In the genomic region with DNA sequence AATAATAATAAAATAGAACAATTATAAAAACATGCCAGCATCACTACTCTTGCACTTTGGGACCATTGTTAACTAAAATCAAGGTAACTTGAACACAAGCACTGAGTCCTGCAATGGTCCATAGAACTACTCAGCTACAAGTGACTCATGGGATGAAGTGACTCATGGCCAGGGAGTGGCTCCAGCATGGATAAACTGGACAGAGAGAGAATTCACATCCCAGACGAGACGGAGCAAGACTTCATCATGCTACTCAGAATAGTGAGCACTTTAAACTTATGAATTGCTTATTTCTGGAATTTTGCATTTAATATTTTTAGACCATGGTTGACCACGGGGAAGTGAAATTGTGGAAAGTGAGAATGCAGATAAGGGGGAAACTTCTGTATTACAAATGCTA, we compare ENCODE assay signal across 8 cellular contexts. TPM values are rescaled to one million over a fixed set of nuclear protein-coding genes. Genes with fewer than 3 reads are reported as not detected.
A peak's percentile ranks its signal among the peaks of the same experiment; 100 is the strongest.
DNase-seq lines count a peak whose midpoint lies in the region; ATAC-seq and TF ChIP-seq lines count a peak whose summit lies in the region.
"Not testable (repeated sequence)": the region's sequence is repeated elsewhere in the genome, so short reads cannot be mapped to it uniquely, and the experiment has no call there.

No MANE protein-coding gene starts in this region.

- BruUV-seq in OCI-LY7 (replicated peaks; lab: Mats Ljungman, UMichigan), result not testable (repeated sequence)

- not testable (repeated sequence) for H3K4me3 ChIP-seq in DND-41 (ENCODE audit: low read depth in 1 of 2, low read length in 2 of 2); OCI-LY7 (ENCODE audit: low read depth, low read length, poor library complexity, severe bottlenecking); choroid plexus epithelial cell (ENCODE audit: low read depth, low read length); gastroesophageal sphincter

- H2AFZ ChIP-seq in DND-41 (ENCODE audit: low read depth, low read length), result 0 out of 2 replicates have a peak overlapping the region, but pooled peaks have one; percentile 48
- peak overlapping the region; percentile 52; the same call in 1 of the 2 replicates for H2AFZ ChIP-seq in OCI-LY7 (ENCODE audit: low read length)

- POLR2A ChIA-PET in OCI-LY7 (lab: Charles Lee), result interaction anchor here (1.0 kb wide), 1 partner anchor 15 kb away, joined by 6 read pairs; a partner anchor contains a TSS
- POLR2A ChIA-PET in naive thymus-derived CD8-positive, alpha-beta T cell (lab: Charles Lee), result interaction anchor here (1.0 to 2.3 kb wide), 2 partner anchors 15 to 41 kb away, joined by 3 to 16 read pairs; a partner anchor contains a TSS

- not testable (repeated sequence) for H3K27me3 Mint-ChIP-seq in activated naive CD8-positive, alpha-beta T cell; naive thymus-derived CD8-positive, alpha-beta T cell

- H3K79me2 ChIP-seq in DND-41 (ENCODE audit: insufficient read depth, low read length); OCI-LY7 (ENCODE audit: insufficient read depth, low read depth, low read length): not testable (repeated sequence)

- H3K36me3 ChIP-seq in DND-41 (ENCODE audit: insufficient read depth, low read length); OCI-LY7 (ENCODE audit: insufficient read depth, low read length); gastroesophageal sphincter: not testable (repeated sequence)

- peak overlapping the region; percentile 33; the same call in 1 of the 2 replicates for H3K9ac ChIP-seq in DND-41 (ENCODE audit: low read depth, low read length)

- H3K27me3 ChIP-seq in DND-41 (ENCODE audit: insufficient read depth, low read length, poor library complexity), result not testable (repeated sequence)
- peaks cover 14% of the 10 kb centered on the region for H3K27me3 ChIP-seq in gastroesophageal sphincter

- not testable (repeated sequence) for H3K4me2 ChIP-seq in DND-41 (ENCODE audit: insufficient read depth, low read length); OCI-LY7 (ENCODE audit: low read length)

- H3K27ac Mint-ChIP-seq in activated naive CD8-positive, alpha-beta T cell, result peak overlapping the region; percentile 0
- H3K27ac Mint-ChIP-seq in naive thymus-derived CD8-positive, alpha-beta T cell, result peak overlapping the region; percentile 80 to 100 (median 97)

- H3K4me1 ChIP-seq in DND-41 (ENCODE audit: insufficient read depth, low read length) (peaks cover 30% of the 10 kb centered on the region), OCI-LY7 (ENCODE audit: insufficient read depth, low read length, poor library complexity, severe bottlenecking) (peaks cover 13% of the 10 kb centered on the region)
- not testable (repeated sequence) for H3K4me1 ChIP-seq in gastroesophageal sphincter

- intact Hi-C loops in OCI-LY7 (cut with micrococcal nuclease; ENCODE audit: unreplicated experiment), result loop anchor here (5.0 kb wide), 1 partner anchor 200 kb away; no protein-coding TSS in a partner anchor

- H3K9me2 ChIP-seq in OCI-LY7 (ENCODE audit: insufficient read depth, low read length), result not testable (repeated sequence)

- H3K27ac ChIP-seq in DND-41 (ENCODE audit: low read length), result peak overlapping the region; percentile 82
- not testable (repeated sequence) for H3K27ac ChIP-seq in OCI-LY7 (ENCODE audit: low read depth, low read length, poor library complexity, severe bottlenecking); gastroesophageal sphincter

- not testable (repeated sequence) for H3K4me3 Mint-ChIP-seq in activated naive CD8-positive, alpha-beta T cell
- peak overlapping the region in 4 of 10 donors; percentile 37 to 74 (median 54) for H3K4me3 Mint-ChIP-seq in naive thymus-derived CD8-positive, alpha-beta T cell

- not testable (repeated sequence) for H3K9me3 Mint-ChIP-seq in activated naive CD8-positive, alpha-beta T cell (ENCODE audit: low read depth); naive thymus-derived CD8-positive, alpha-beta T cell

- H4K20me1 ChIP-seq in DND-41 (ENCODE audit: insufficient read depth, low read length); OCI-LY7 (ENCODE audit: insufficient read depth, low read length): not testable (repeated sequence)

- not testable (repeated sequence) for TF ChIP-seq POLR2A in gastroesophageal sphincter (IDR thresholded peaks at IDR 0.05)

- not testable (repeated sequence) for H3K36me3 Mint-ChIP-seq in activated naive CD8-positive, alpha-beta T cell; naive thymus-derived CD8-positive, alpha-beta T cell

- TF ChIP-seq EP300 in gastroesophageal sphincter (IDR thresholded peaks at IDR 0.05), result not testable (repeated sequence)

- DNase-seq in A172 (ENCODE audit: low spot score) (peak; percentile 57), HT1080 (ENCODE audit: low read depth) (peak; percentile 53), choroid plexus epithelial cell (ENCODE audit: low read depth) (peak; percentile 28)
- not testable (repeated sequence) for DNase-seq in DND-41; OCI-LY7 (ENCODE audit: low spot score); naive thymus-derived CD8-positive, alpha-beta T cell

- TF ChIP-seq CTCF in DND-41 (IDR thresholded peaks at IDR 0.05; ENCODE audit: borderline replicate concordance, extremely low read depth, low read length, poor library complexity, severe bottlenecking); OCI-LY7 (conservative IDR thresholded peaks at IDR 0.05; ENCODE audit: low read length); choroid plexus epithelial cell (conservative IDR thresholded peaks at IDR 0.05; ENCODE audit: low read depth, low read length); gastroesophageal sphincter (IDR thresholded peaks at IDR 0.05): not testable (repeated sequence)

- H3K4me1 Mint-ChIP-seq in activated naive CD8-positive, alpha-beta T cell (ENCODE audit: low read depth), result peaks cover 35% of the 10 kb centered on the region
- peaks cover 14 to 42% (median 38%) of the 10 kb centered on the region in 4 donors for H3K4me1 Mint-ChIP-seq in naive thymus-derived CD8-positive, alpha-beta T cell

- not testable (repeated sequence) for ATAC-seq in DND-41 (ENCODE audit: insufficient read depth, low read depth); naive thymus-derived CD8-positive, alpha-beta T cell
- peak; percentile 57 for ATAC-seq in gastroesophageal sphincter

- CTCF ChIA-PET in OCI-LY7 (lab: Charles Lee; ENCODE audit: unreplicated experiment), result not testable (repeated sequence)

- H3K9me3 ChIP-seq in DND-41 (ENCODE audit: insufficient read depth, low read length, severe bottlenecking); OCI-LY7 (ENCODE audit: low read length); gastroesophageal sphincter: not testable (repeated sequence)

- WGBS in gastroesophageal sphincter (ENCODE audit: low coverage in 1 of 2), 2 donors, result 27 to 49% methylated on average over 2 of the region's 3 CpGs

RNA-seq across cellular contexts. Expression of a gene that starts 15.6 kb away (rescaled TPM):
- 19.2 and 27.5 TPM in 2 replicates for total RNA-seq in A172 (2014; rRNA removed; shearing (Covaris generic))
- 39.7 and 42.7 TPM in 2 replicates for total RNA-seq in HT1080 (2014; rRNA removed; shearing (Covaris generic))
- polyA plus RNA-seq in HT1080 (2015; cell fraction: cytosol; rRNA removed), result 21.4 and 26.3 TPM in 2 replicates
- polyA plus RNA-seq in HT1080 (2015; cell fraction: nucleus; rRNA removed), result 36.2 and 41.9 TPM in 2 replicates
- total RNA-seq in OCI-LY7 (2014; rRNA removed; shearing (Covaris generic)), result 16.9 and 23.0 TPM in 2 replicates
- total RNA-seq in OCI-LY7 (2022), result 18.4 and 20.4 TPM in 2 replicates
- 1 to 10 TPM; 3.0 to 5.8 (median 4.0) TPM for total RNA-seq in gastroesophageal sphincter
- total RNA-seq in naive thymus-derived CD8-positive, alpha-beta T cell, result 1 to 10 TPM; 5.4 to 6.0 TPM
- 1 to 10 TPM; 2.9 to 3.9 (median 3.8) TPM for polyA plus RNA-seq in naive thymus-derived CD8-positive, alpha-beta T cell
